ENCODE assay signal across 11 cellular contexts in the genomic region with DNA sequence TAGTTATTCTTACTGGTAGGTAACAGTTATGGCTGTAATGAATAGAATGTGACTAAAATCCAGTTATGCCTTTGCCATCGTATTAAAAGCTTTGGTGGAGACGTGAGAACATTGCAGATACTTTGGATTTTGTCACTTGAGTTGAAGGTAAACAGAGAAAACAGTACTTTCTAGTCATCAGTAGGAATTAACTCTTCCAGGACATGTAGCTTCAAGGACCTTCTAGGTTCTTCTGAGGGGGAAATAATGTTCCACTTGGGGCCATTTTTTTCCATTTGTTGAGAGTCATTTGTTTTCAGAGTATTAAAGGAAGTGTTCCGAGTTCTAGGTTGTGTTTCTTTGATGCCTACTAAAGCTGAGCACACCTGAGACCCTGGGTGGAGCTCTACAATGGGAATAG. TPM values are rescaled to one million over a fixed set of nuclear protein-coding genes. Genes with fewer than 3 reads are reported as not detected.
A peak's percentile ranks its signal among the peaks of the same experiment; 100 is the strongest.
DNase-seq lines count a peak whose midpoint lies in the region; ATAC-seq, FAIRE-seq and TF ChIP-seq lines count a peak whose summit lies in the region.
"Had no signal": no experiment of that assay in that cellular context is flagged by ENCODE, and none has a peak within 500 bp of the region (broad histone marks: within the 10 kb centered on the region; RNA-seq: fewer than 3 reads in every experiment).

No MANE protein-coding gene starts in this region.

- H3K4me3 Mint-ChIP-seq in natural killer cell: no peak overlapping the region
- H3K4me3 Mint-ChIP-seq: stimulated activated memory B cell treated with anti-CD40 and anti-IgM and Interleukin-4, amounts not matched to agents 10 μg/mL and 1 μg/mL and 100 μg/mL, for 72 hours had no signal

- H3K9me3 ChIP-seq in right atrium auricular region (no peaks in the 10 kb centered on the region), right cardiac atrium (ENCODE audit: control insufficient read depth, low read length) (no peaks in the 10 kb centered on the region), endocrine pancreas (ENCODE audit: control insufficient read depth, low read length) (no peaks in the 10 kb centered on the region), pancreas (no peaks in the 10 kb centered on the region)
- H3K9me3 ChIP-seq: BLaER1 treated with 17β-estradiol and CSF1 and Interleukin-3, amounts not matched to agents 10 nM and 100 nM had no signal

- peaks cover 0 to 36% of the 10 kb centered on the region in 2 donors for H3K4me1 ChIP-seq in right atrium auricular region
- H3K4me1 ChIP-seq in right cardiac atrium (ENCODE audit: control insufficient read depth, insufficient read depth, low read length): peaks cover 5% of the 10 kb centered on the region
- peaks cover 18% of the 10 kb centered on the region for H3K4me1 ChIP-seq in endocrine pancreas (ENCODE audit: control insufficient read depth, insufficient read depth, low read length)
- peaks cover 13 to 52% (median 16%) of the 10 kb centered on the region in 3 donors for H3K4me1 ChIP-seq in pancreas

- peaks cover 8 to 16% of the 10 kb centered on the region in 2 donors for H3K4me1 Mint-ChIP-seq in natural killer cell

- no peak for TF ChIP-seq CTCF in right atrium auricular region (IDR thresholded peaks at IDR 0.05)
- no peak for TF ChIP-seq CTCF in pancreas (IDR thresholded peaks at IDR 0.05)
- TF ChIP-seq CTCF in natural killer cell (IDR thresholded peaks at IDR 0.05): no peak

- WGBS in right cardiac atrium: 82% methylated on average over 3 of the region's 3 CpGs
- WGBS in pancreas, 2 donors: 52 to 53% methylated on average over 3 of the region's 3 CpGs

- no peaks in the 10 kb centered on the region for H3K27me3 Mint-ChIP-seq in natural killer cell (ENCODE audit: low read depth in 2 of 2)
- H3K27me3 Mint-ChIP-seq: stimulated activated memory B cell treated with anti-CD40 and anti-IgM and Interleukin-4, amounts not matched to agents 10 μg/mL and 1 μg/mL and 100 μg/mL, for 72 hours had no signal

- no peak overlapping the region for H3K27ac Mint-ChIP-seq in natural killer cell
- H3K27ac Mint-ChIP-seq: stimulated activated memory B cell treated with anti-CD40 and anti-IgM and Interleukin-4, amounts not matched to agents 10 μg/mL and 1 μg/mL and 100 μg/mL, for 72 hours had no signal

- H3K36me3 ChIP-seq in right atrium auricular region: no peaks in the 10 kb centered on the region
- H3K36me3 ChIP-seq in endocrine pancreas (ENCODE audit: control insufficient read depth, insufficient read depth, low read length): no peaks in the 10 kb centered on the region
- H3K36me3 ChIP-seq in pancreas: no peaks in the 10 kb centered on the region
- H3K36me3 ChIP-seq: BLaER1 treated with 17β-estradiol and CSF1 and Interleukin-3, amounts not matched to agents 10 nM and 100 nM had no signal

- no peaks in the 10 kb centered on the region for H3K36me3 Mint-ChIP-seq in natural killer cell

- no peak overlapping the region for H3K9ac ChIP-seq in endocrine pancreas (ENCODE audit: control insufficient read depth, insufficient read depth, low read length)
- H3K9ac ChIP-seq: BLaER1 treated with 17β-estradiol and CSF1 and Interleukin-3, amounts not matched to agents 10 nM and 100 nM had no signal

- H3K9me3 Mint-ChIP-seq in natural killer cell: no peaks in the 10 kb centered on the region
- H3K9me3 Mint-ChIP-seq: stimulated activated memory B cell treated with anti-CD40 and anti-IgM and Interleukin-4, amounts not matched to agents 10 μg/mL and 1 μg/mL and 100 μg/mL, for 72 hours had no signal

- ATAC-seq in right cardiac atrium (no peak), pancreas (peak in 1 of 4 donors; percentile 4), natural killer cell (no peak)
- ATAC-seq: stimulated activated memory B cell treated with anti-CD40 and anti-IgM and Interleukin-4, amounts not matched to agents 10 μg/mL and 1 μg/mL and 100 μg/mL, for 72 hours had no signal

- H3K4me3 ChIP-seq in right atrium auricular region (no peak overlapping the region), right cardiac atrium (ENCODE audit: low read length) (no peak overlapping the region), endocrine pancreas (ENCODE audit: control insufficient read depth, insufficient read depth, low read length) (peak overlapping the region; percentile 24), pancreas (no peak overlapping the region)
- H3K4me3 ChIP-seq: BLaER1 treated with 17β-estradiol and CSF1 and Interleukin-3, amounts not matched to agents 10 nM and 100 nM had no signal

- intact Hi-C loops in right cardiac atrium (cut with DNase I) (no loop called here), pancreas (cut with DNase I) (no loop called here), posterior vena cava (cut with DNase I) (no loop called here), natural killer cell (cut with micrococcal nuclease) (no loop called here)

- no peak for FAIRE-seq in pancreas (lab: Jason Lieb, UNC)

- H3K27me3 ChIP-seq in right atrium auricular region (no peaks in the 10 kb centered on the region), right cardiac atrium (ENCODE audit: control insufficient read depth, insufficient read depth) (no peaks in the 10 kb centered on the region), endocrine pancreas (ENCODE audit: control insufficient read depth, insufficient read depth, low read length) (no peaks in the 10 kb centered on the region), pancreas (no peaks in the 10 kb centered on the region)

- H3K27ac ChIP-seq in right atrium auricular region (peak overlapping the region; percentile 8 to 60), right cardiac atrium (ENCODE audit: low read length) (no peak overlapping the region), pancreas (peak overlapping the region in 3 of 4 donors; percentile 11 to 88 (median 84)), caudate nucleus (ENCODE audit: low read depth, low read length) (no peak overlapping the region)

- no peak for DNase-seq in right atrium auricular region (ENCODE audit: low spot score)
- no peak for DNase-seq in right cardiac atrium
- DNase-seq in pancreas: no peak
- no peak for DNase-seq in posterior vena cava (ENCODE audit: low spot score)
- DNase-seq in natural killer cell: no peak
- DNase-seq in stimulated activated CD4-positive, alpha-beta T cell treated with anti-CD3 and anti-CD28 coated beads, Interleukin-4, amount 100 ng/mL, for 24 hours: no peak
- DNase-seq in caudate nucleus (lab: John Stamatoyannopoulos, UW): no peak
- DNase-seq: NCI-H1930 had no signal

RNA-seq across cellular contexts. Expression of gene TJP2, which starts 6.1 kb away (rescaled TPM):
- total RNA-seq in right atrium auricular region (10 to 100 TPM; 46.3 to 51.7 TPM), right cardiac atrium (10 to 100 TPM; 37.9 to 56.3 (median 49.1) TPM), pancreas (10 to 100 TPM; 29.1 to 70.3 (median 33.4) TPM), posterior vena cava (10 to 100 TPM; 83.5 to 85.1 TPM), natural killer cell (1 to 10 TPM; 6.8 to 10.0 (median 9.6) TPM)
- polyA plus RNA-seq in right cardiac atrium (23.8 TPM), pancreas (10 to 100 TPM; 24.1 to 29.8 TPM)

Comparison
In these comparisons a context has a peak if more than half of its experiments do, and no peak if none do; other contexts are left out.
1. H3K27ac ChIP-seq: peak in right atrium auricular region (2 of 2) and pancreas (3 of 4); none in right cardiac atrium (single experiment) and caudate nucleus (single experiment).